ENCODE assay signal across 9 cellular contexts in the genomic region with DNA sequence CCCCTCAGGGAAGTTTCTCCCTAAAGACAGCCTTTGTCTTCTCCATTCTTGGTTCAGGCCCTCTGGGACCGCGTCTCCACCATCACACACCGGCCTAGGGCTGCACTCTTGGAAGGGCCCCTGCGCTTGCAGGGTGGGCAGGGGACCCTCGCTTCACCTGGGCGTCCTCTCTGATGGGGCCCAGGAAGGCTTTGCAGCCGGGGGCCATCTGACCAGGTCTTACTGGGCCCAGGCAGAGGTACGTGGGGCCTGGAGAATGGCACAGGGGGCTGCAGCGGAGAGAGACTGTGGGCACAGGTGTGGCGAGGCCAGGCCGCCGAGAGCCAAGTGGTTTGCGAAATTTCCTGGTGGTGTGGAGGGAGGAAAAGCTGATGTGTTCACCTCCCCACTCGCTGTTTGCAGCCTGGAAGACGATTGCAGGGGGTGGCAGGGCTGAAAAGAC.
DNase-seq lines count a peak whose midpoint lies in the region; ATAC-seq lines count a peak whose summit lies in the region.
"Had no signal": no experiment of that assay in that cellular context is flagged by ENCODE, and none has a peak within 500 bp of the region (broad histone marks: within the 10 kb centered on the region; RNA-seq: fewer than 3 reads in every experiment).

No MANE protein-coding gene starts in this region.

- peak overlapping the region in 1 of 2 donors; percentile 78 for H3K9ac ChIP-seq in stomach smooth muscle (ENCODE audit: low read length in 2 of 2)

- H3K9me3 ChIP-seq in iPS-18c (ENCODE audit: control insufficient read depth, insufficient read depth, low read length) (no peaks in the 10 kb centered on the region), stomach smooth muscle (ENCODE audit: control insufficient read depth in 2 of 2, low read length in 2 of 2) (no peaks in the 10 kb centered on the region)

- H3K36me3 ChIP-seq in stomach smooth muscle (ENCODE audit: control insufficient read depth in 2 of 2, insufficient read depth in 2 of 2, low read length in 2 of 2) = no peaks in the 10 kb centered on the region

- H3K27me3 ChIP-seq in stomach smooth muscle (ENCODE audit: control insufficient read depth in 1 of 2, insufficient read depth in 2 of 2, low read length in 2 of 2) = no peaks in the 10 kb centered on the region

- H3K4me3 ChIP-seq in iPS-18c (ENCODE audit: insufficient read depth, low read depth, low read length) (peak overlapping the region; percentile 62), stomach smooth muscle (ENCODE audit: low read length in 2 of 2) (peak overlapping the region; percentile 75 to 80)

- peaks cover 17% of the 10 kb centered on the region for H3K4me1 ChIP-seq in stomach smooth muscle (ENCODE audit: control insufficient read depth, insufficient read depth, low read length)

- peak; percentile 49 for DNase-seq in DMS53 (lab: John Stamatoyannopoulos, UW)
- DNase-seq in DMS53 treated with DMSO at 0.1 percent for 48 hours (lab: John Stamatoyannopoulos, UW; ENCODE audit: unreplicated experiment) = no peak
- DNase-seq in activated effector memory CD4-positive, alpha-beta T cell treated with Interleukin-2 at 50 U/mL for 16 hours = peak; percentile 12
- no peak for DNase-seq in iPS-NIHi7 (ENCODE audit: extremely low spot score)

- H3K27ac ChIP-seq in stomach smooth muscle (ENCODE audit: low read length) = peak overlapping the region; percentile 67
- H3K27ac ChIP-seq: 22Rv1 had no signal

- ATAC-seq in HG02571 (IDR thresholded peaks at IDR 0.05; ENCODE audit: unreplicated experiment) (no peak), GM18870 (IDR thresholded peaks at IDR 0.05; ENCODE audit: unreplicated experiment) (no peak)

Comparison
In these comparisons a context has a peak if more than half of its experiments do, and no peak if none do; other contexts are left out.
1. DNase-seq: peak in DMS53 (single experiment) and activated effector memory CD4-positive, alpha-beta T cell treated with Interleukin-2 at 50 U/mL for 16 hours (single experiment); none in DMS53 treated with DMSO at 0.1 percent for 48 hours (single experiment) and iPS-NIHi7 (single experiment).